Comparison of ENCODE assay signal across 8 cellular contexts in genomic region chr13:52195052-52195837, GRCh38. TPM values are rescaled to one million over a fixed set of nuclear protein-coding genes. Genes with fewer than 3 reads are reported as not detected.
DNase-seq lines count a peak whose midpoint lies in the region; ATAC-seq lines count a peak whose summit lies in the region.

No MANE protein-coding gene starts in this region.

- peak; percentile 78 for ATAC-seq in GM18502 (IDR thresholded peaks at IDR 0.05; ENCODE audit: poor library complexity, unreplicated experiment)
- peak; percentile 81 for ATAC-seq in HG02840 (IDR thresholded peaks at IDR 0.05; ENCODE audit: low FRiP score, unreplicated experiment)
- ATAC-seq in left cardiac atrium, result peak; percentile 89 to 92

- intact Hi-C loops in left cardiac atrium (cut with DNase I), result loop anchor here in 1 of 2 donors (10.0 kb wide), 1 partner anchor 260 kb away; the partner anchor contains the start of genes CKAP2 and VPS36

- peak overlapping the region; percentile 61 for H3K4me3 ChIP-seq in SJSA1
- peak overlapping the region; percentile 100 for H3K4me3 ChIP-seq in adipocyte (ENCODE audit: low read length)

- H3K4me1 ChIP-seq in SJSA1 (replicated peaks), result peaks cover 5% of the 10 kb centered on the region; the same call in 1 of the 2 replicates
- H3K4me1 ChIP-seq in adipocyte (ENCODE audit: control insufficient read depth, insufficient read depth, low read length), result peaks cover 10% of the 10 kb centered on the region

- H3K27me3 ChIP-seq in SJSA1 (replicated peaks), result no peaks in the 10 kb centered on the region
- H3K27me3 ChIP-seq in adipocyte (replicated peaks; ENCODE audit: control insufficient read depth, insufficient read depth, low read length), result no peaks in the 10 kb centered on the region

- H3K36me3 ChIP-seq in SJSA1 (no peaks in the 10 kb centered on the region), adipocyte (ENCODE audit: control insufficient read depth, insufficient read depth, low read length, severe bottlenecking) (no peaks in the 10 kb centered on the region)

- DNase-seq in SJSA1 (ENCODE audit: low read depth in 1 of 2, low spot score in 2 of 2) (no peak), adipocyte (ENCODE audit: low read depth) (peak; percentile 72), left cardiac atrium (peak; percentile 91), pulmonary artery endothelial cell (ENCODE audit: low read depth, low spot score) (peak; percentile 45), SW480 (ENCODE audit: low spot score) (no peak), DMS 273 treated with DMSO at 0.1 percent for 48 hours (lab: John Stamatoyannopoulos, UW) (no peak)

- no peak overlapping the region for H3K27ac ChIP-seq in SJSA1

- peak overlapping the region; percentile 95 for H3K9ac ChIP-seq in adipocyte (ENCODE audit: low read length)

- H3K9me3 ChIP-seq in SJSA1 (replicated peaks) (no peaks in the 10 kb centered on the region), adipocyte (ENCODE audit: control insufficient read depth, low read length) (no peaks in the 10 kb centered on the region)

RNA-seq across cellular contexts. Expression of gene NEK3, which starts 35.8 kb away (rescaled TPM):
- total RNA-seq in SJSA1 (2014; rRNA removed; shearing (Covaris generic)), result 4.2 and 8.7 TPM in 2 replicates
- total RNA-seq in left cardiac atrium (10 to 100 TPM in 1 of 2 donors, 1 to 10 TPM in 1; 9.2 to 11.9 TPM), pulmonary artery endothelial cell (8.5 and 16.9 TPM in 2 replicates)

Comparison
In these comparisons a context has a peak if more than half of its experiments do, and no peak if none do; other contexts are left out.
1. DNase-seq: peak in adipocyte (single experiment), left cardiac atrium (single experiment) and pulmonary artery endothelial cell (single experiment); none in SJSA1 (0 of 2), SW480 (single experiment) and DMS 273 treated with DMSO at 0.1 percent for 48 hours (single experiment).
2. Peak in every context shown above with its lines, with median percentiles within 50 percentile points of each other: ATAC-seq.